In genomic region chr14:63725786-63726185, GRCh38 we compare ENCODE assay signal across 8 cellular contexts. TPM values are rescaled to one million over a fixed set of nuclear protein-coding genes. Genes with fewer than 3 reads are reported as not detected.
DNase-seq lines count a peak whose midpoint lies in the region; ATAC-seq, FAIRE-seq and TF ChIP-seq lines count a peak whose summit lies in the region.

No MANE protein-coding gene starts in this region.

- H3K27ac Mint-ChIP-seq in CD4-positive, CD25-positive, alpha-beta regulatory T cell: peak overlapping the region; percentile 96 to 97 (median 97)
- peak overlapping the region; percentile 12 to 77 (median 58) for H3K27ac Mint-ChIP-seq in nephron

- no peaks in the 10 kb centered on the region for H3K9me3 Mint-ChIP-seq in CD4-positive, CD25-positive, alpha-beta regulatory T cell
- peaks cover 3% of the 10 kb centered on the region for H3K9me3 Mint-ChIP-seq in nephron

- in situ Hi-C loops in KBM-7 (cut with MboI; ENCODE audit: low pct_unique_long_range_greater_than_20kb, low sequenced_read_pairs): no loop called here

- peak overlapping the region; percentile 44 for H3K27ac ChIP-seq in CD4-positive, CD25-positive, alpha-beta regulatory T cell (ENCODE audit: insufficient read depth, low read length, poor library complexity, severe bottlenecking)
- no peak overlapping the region for H3K27ac ChIP-seq in foreskin keratinocyte
- no peak overlapping the region for H3K27ac ChIP-seq in esophagus squamous epithelium
- no peak overlapping the region for H3K27ac ChIP-seq in testis

- ATAC-seq in CD4-positive, CD25-positive, alpha-beta regulatory T cell (ENCODE audit: low read depth in 2 of 2): no peak
- no peak for ATAC-seq in foreskin keratinocyte

- TF ChIP-seq CTCF in bronchial epithelial cell (IDR thresholded peaks at IDR 0.05; ENCODE audit: insufficient read depth, low read length, severe bottlenecking): no peak
- TF ChIP-seq CTCF in nephron (IDR thresholded peaks at IDR 0.05; ENCODE audit: unreplicated experiment in 3 of 3): no peak
- no peak for TF ChIP-seq CTCF in foreskin keratinocyte (conservative IDR thresholded peaks at IDR 0.05)
- TF ChIP-seq CTCF in esophagus squamous epithelium (IDR thresholded peaks at IDR 0.05): no peak
- no peak for TF ChIP-seq CTCF in testis (IDR thresholded peaks at IDR 0.05)

- peak overlapping the region; percentile 92 for H3K4me3 ChIP-seq in CD4-positive, CD25-positive, alpha-beta regulatory T cell (ENCODE audit: low read depth, low read length)
- H3K4me3 ChIP-seq in bronchial epithelial cell (ENCODE audit: low read depth, low read length) (peak overlapping the region; percentile 60), esophagus squamous epithelium (peak overlapping the region in 2 of 4 donors; percentile 98 to 99), testis (peak overlapping the region in 1 of 2 donors; percentile 72)

- TF ChIP-seq POLR2A in esophagus squamous epithelium (IDR thresholded peaks at IDR 0.05): no peak
- no peak for TF ChIP-seq POLR2A in testis (IDR thresholded peaks at IDR 0.05)

- no peak for DNase-seq in CD4-positive, CD25-positive, alpha-beta regulatory T cell
- peak; percentile 31 for DNase-seq in KBM-7
- DNase-seq in bronchial epithelial cell (ENCODE audit: low read depth): no peak
- DNase-seq in HuH-7 (ENCODE audit: low spot score): no peak
- no peak for DNase-seq in foreskin keratinocyte
- no peak for DNase-seq in esophagus squamous epithelium (lab: John Stamatoyannopoulos, UW)
- DNase-seq in testis: no peak

- no peak for FAIRE-seq in bronchial epithelial cell (lab: Jason Lieb, UNC)

- peak overlapping the region; percentile 92 to 99 (median 99) for H3K4me3 Mint-ChIP-seq in CD4-positive, CD25-positive, alpha-beta regulatory T cell
- H3K4me3 Mint-ChIP-seq in nephron: peak overlapping the region; percentile 97 to 100 (median 99)

- no peaks in the 10 kb centered on the region for H3K27me3 Mint-ChIP-seq in CD4-positive, CD25-positive, alpha-beta regulatory T cell
- H3K27me3 Mint-ChIP-seq in nephron (ENCODE audit: low read depth): peaks cover 15% of the 10 kb centered on the region

- 62 to 75% methylated on average over 6 of the region's 6 CpGs for WGBS in esophagus squamous epithelium, 2 donors
- 54 to 57% methylated on average over 6 of the region's 6 CpGs for WGBS in testis, 2 donors

- peaks cover 18 to 61% (median 33%) of the 10 kb centered on the region in 4 donors for H3K4me1 Mint-ChIP-seq in CD4-positive, CD25-positive, alpha-beta regulatory T cell
- H3K4me1 Mint-ChIP-seq in nephron: peaks cover 18% of the 10 kb centered on the region

- no peaks in the 10 kb centered on the region for H3K9me3 ChIP-seq in CD4-positive, CD25-positive, alpha-beta regulatory T cell (ENCODE audit: control insufficient read depth in 2 of 2, low read length in 2 of 2)
- H3K9me3 ChIP-seq in esophagus squamous epithelium: no peaks in the 10 kb centered on the region
- H3K9me3 ChIP-seq in testis: no peaks in the 10 kb centered on the region

- H3K36me3 ChIP-seq in CD4-positive, CD25-positive, alpha-beta regulatory T cell (ENCODE audit: control insufficient read depth, insufficient read depth, low read length): peaks cover 9% of the 10 kb centered on the region
- H3K36me3 ChIP-seq in bronchial epithelial cell (ENCODE audit: control insufficient read depth, insufficient read depth, low read length) (no peaks in the 10 kb centered on the region), esophagus squamous epithelium (peaks cover 0 to 4% (median 0%) of the 10 kb centered on the region in 3 donors), testis (ENCODE audit: low read depth, missing control alignments) (no peaks in the 10 kb centered on the region)

- peaks cover 4% of the 10 kb centered on the region for H3K36me3 Mint-ChIP-seq in CD4-positive, CD25-positive, alpha-beta regulatory T cell
- peaks cover 8% of the 10 kb centered on the region for H3K36me3 Mint-ChIP-seq in nephron (ENCODE audit: low read depth)

- peaks cover 47% of the 10 kb centered on the region for H3K4me1 ChIP-seq in CD4-positive, CD25-positive, alpha-beta regulatory T cell (ENCODE audit: control insufficient read depth, insufficient read depth, low read length, poor library complexity, severe bottlenecking)
- H3K4me1 ChIP-seq in foreskin keratinocyte: peaks cover 11% of the 10 kb centered on the region
- H3K4me1 ChIP-seq in esophagus squamous epithelium: peaks cover 0 to 38% (median 21%) of the 10 kb centered on the region in 3 donors
- peaks cover 15% of the 10 kb centered on the region for H3K4me1 ChIP-seq in testis

- no peaks in the 10 kb centered on the region for H3K27me3 ChIP-seq in CD4-positive, CD25-positive, alpha-beta regulatory T cell (ENCODE audit: control insufficient read depth, insufficient read depth, low read length)
- H3K27me3 ChIP-seq in bronchial epithelial cell (ENCODE audit: control insufficient read depth, insufficient read depth, low read length) (no peaks in the 10 kb centered on the region), foreskin keratinocyte (no peaks in the 10 kb centered on the region), esophagus squamous epithelium (no peaks in the 10 kb centered on the region), testis (no peaks in the 10 kb centered on the region)

- intact Hi-C loops in esophagus squamous epithelium (cut with DNase I) (no loop called here), testis (cut with DNase I; ENCODE audit: low total_unique reads) (no loop called here)

RNA-seq across cellular contexts. Expression of gene SGPP1, which starts 2.1 kb away (rescaled TPM):
- total RNA-seq in CD4-positive, CD25-positive, alpha-beta regulatory T cell: 25.0 TPM
- 10 to 100 TPM; 24.9 to 38.6 (median 34.2) TPM for polyA plus RNA-seq in CD4-positive, CD25-positive, alpha-beta regulatory T cell
- 35.3 and 39.2 TPM in 2 replicates for total RNA-seq in bronchial epithelial cell
- total RNA-seq in foreskin keratinocyte: 22.7 and 22.9 TPM in 2 replicates
- polyA plus RNA-seq in foreskin keratinocyte: 8.5 and 9.9 TPM in 2 replicates
- 10 to 100 TPM in 3 of 4 donors, 1 to 10 TPM in 1; 5.8 to 15.7 (median 14.6) TPM for total RNA-seq in esophagus squamous epithelium
- total RNA-seq in testis: 10 to 100 TPM; 27.6 to 30.1 TPM
- polyA plus RNA-seq in testis (ENCODE audit: insufficient read depth, low read depth, low replicate concordance): 16.9 TPM
